In the genomic region with DNA sequence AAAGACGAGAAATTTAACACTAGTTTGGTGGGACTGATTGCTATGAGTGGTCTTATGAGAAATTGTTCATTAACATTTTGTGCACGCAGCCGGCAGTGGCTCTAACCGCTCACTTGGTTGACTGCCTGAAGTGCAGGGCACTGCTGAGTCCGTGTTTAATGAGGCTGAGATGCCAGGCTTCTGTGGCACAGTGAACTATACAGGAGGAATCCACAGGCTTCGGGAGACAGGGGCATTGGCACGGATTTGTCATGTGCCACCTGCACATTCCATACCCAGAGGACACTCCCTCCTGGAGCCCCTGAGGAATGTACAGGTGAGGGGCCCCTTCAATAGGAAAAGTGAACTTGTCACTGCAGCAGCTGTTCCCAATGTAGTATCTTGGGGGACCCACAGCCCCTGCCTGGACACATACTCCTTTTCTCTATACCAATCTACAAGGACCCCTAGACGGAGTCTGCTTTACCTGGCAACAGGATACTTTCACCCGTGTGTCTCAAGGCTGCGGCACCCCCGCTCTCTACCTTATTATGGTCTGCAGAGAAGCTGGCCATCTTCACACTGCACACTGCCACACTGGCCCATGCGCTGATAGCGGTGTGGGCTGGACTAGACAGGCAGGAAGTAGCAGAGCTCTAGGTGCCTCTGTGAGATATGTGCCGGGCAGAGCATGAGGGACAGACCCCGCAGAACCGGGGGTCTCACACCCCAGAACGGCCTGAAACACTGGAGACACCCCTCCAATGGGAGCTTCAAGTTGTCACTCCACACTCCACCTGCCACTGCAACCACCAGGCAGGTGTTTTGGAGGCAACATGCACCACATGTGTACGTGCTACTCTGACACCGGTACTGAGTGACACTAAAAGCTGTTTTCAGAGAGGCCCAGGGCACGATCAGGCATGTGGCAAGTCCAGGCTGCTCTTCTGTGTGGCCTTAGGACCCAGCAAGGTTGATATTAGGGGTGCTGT, we compare ENCODE assay signal across 20 cellular contexts.
DNase-seq lines count a peak whose midpoint lies in the region; ATAC-seq lines count a peak whose summit lies in the region.
"Had no signal": no experiment of that assay in that cellular context is flagged by ENCODE, and none has a peak within 500 bp of the region (broad histone marks: within the 10 kb centered on the region; RNA-seq: fewer than 3 reads in every experiment).

No MANE protein-coding gene starts in this region.

- no peaks in the 10 kb centered on the region for H3K9me3 ChIP-seq in naive thymus-derived CD4-positive, alpha-beta T cell (ENCODE audit: control insufficient read depth in 2 of 3, low read length in 3 of 3)
- H3K9me3 ChIP-seq: thoracic aorta had no signal

- peaks cover 0 to 19% (median 6%) of the 10 kb centered on the region in 7 donors for H3K4me1 Mint-ChIP-seq in naive thymus-derived CD4-positive, alpha-beta T cell
- no peaks in the 10 kb centered on the region for H3K4me1 Mint-ChIP-seq in activated T-helper 2 cell treated with anti-CD3 and anti-CD28 coated beads, Interferon-gamma antibody, Interleukin-2, Interleukin-4, amounts not matched to agents 10 μg/mL and 5 μg/mL and 100 μg/mL, durations not matched to agents 14 hours and 24 hours and 36 hours (ENCODE audit: low read depth)

- peaks cover 0 to 48% (median 12%) of the 10 kb centered on the region in 5 donors for H3K36me3 Mint-ChIP-seq in naive thymus-derived CD4-positive, alpha-beta T cell
- H3K36me3 Mint-ChIP-seq in activated T-helper 2 cell treated with anti-CD3 and anti-CD28 coated beads, Interferon-gamma antibody, Interleukin-2, Interleukin-4, amounts not matched to agents 10 μg/mL and 5 μg/mL and 100 μg/mL, durations not matched to agents 14 hours and 24 hours and 36 hours (ENCODE audit: low read depth) = no peaks in the 10 kb centered on the region

- H3K4me3 ChIP-seq in naive thymus-derived CD4-positive, alpha-beta T cell (ENCODE audit: low read length) = no peak overlapping the region
- H3K4me3 ChIP-seq: GM23248, thoracic aorta had no signal

- H3K36me3 ChIP-seq in naive thymus-derived CD4-positive, alpha-beta T cell (ENCODE audit: control insufficient read depth in 2 of 3, insufficient read depth in 3 of 3, low read length in 3 of 3) = peaks cover 0 to 37% (median 0%) of the 10 kb centered on the region in 3 experiments

- no peaks in the 10 kb centered on the region for H3K27me3 ChIP-seq in naive thymus-derived CD4-positive, alpha-beta T cell (ENCODE audit: control insufficient read depth in 2 of 2, insufficient read depth in 2 of 2, low read length in 2 of 2)

- intact Hi-C loops in naive thymus-derived CD4-positive, alpha-beta T cell (cut with micrococcal nuclease) = no loop called here
- intact Hi-C loops in activated T-helper 2 cell treated with anti-CD3 and anti-CD28 coated beads, Interferon-gamma antibody, Interleukin-2, Interleukin-4, amounts not matched to agents 10 μg/mL and 5 μg/mL and 100 μg/mL, durations not matched to agents 14 hours and 24 hours and 36 hours (cut with micrococcal nuclease) = no loop called here

- POLR2A ChIA-PET in naive thymus-derived CD4-positive, alpha-beta T cell (lab: Charles Lee) = no interaction called here

- H3K27ac Mint-ChIP-seq in naive thymus-derived CD4-positive, alpha-beta T cell = no peak overlapping the region
- H3K27ac Mint-ChIP-seq in activated T-helper 2 cell treated with anti-CD3 and anti-CD28 coated beads, Interferon-gamma antibody, Interleukin-2, Interleukin-4, amounts not matched to agents 10 μg/mL and 5 μg/mL and 100 μg/mL, durations not matched to agents 14 hours and 24 hours and 36 hours = no peak overlapping the region
- H3K27ac Mint-ChIP-seq: activated naive CD4-positive, alpha-beta T cell treated with anti-CD3 and anti-CD28 coated beads for 36 hours; effector memory CD8-positive, alpha-beta T cell had no signal

- no peaks in the 10 kb centered on the region for H3K4me1 ChIP-seq in naive thymus-derived CD4-positive, alpha-beta T cell (ENCODE audit: control insufficient read depth in 2 of 2, insufficient read depth in 2 of 2, low read length in 2 of 2)

- CTCF ChIA-PET in naive thymus-derived CD4-positive, alpha-beta T cell (lab: Charles Lee) = no interaction called here

- H3K9me3 Mint-ChIP-seq in naive thymus-derived CD4-positive, alpha-beta T cell = no peaks in the 10 kb centered on the region
- no peaks in the 10 kb centered on the region for H3K9me3 Mint-ChIP-seq in activated T-helper 2 cell treated with anti-CD3 and anti-CD28 coated beads, Interferon-gamma antibody, Interleukin-2, Interleukin-4, amounts not matched to agents 10 μg/mL and 5 μg/mL and 100 μg/mL, durations not matched to agents 14 hours and 24 hours and 36 hours
- H3K9me3 Mint-ChIP-seq: activated naive CD4-positive, alpha-beta T cell treated with anti-CD3 and anti-CD28 coated beads for 36 hours; effector memory CD8-positive, alpha-beta T cell had no signal

- H3K27me3 Mint-ChIP-seq in naive thymus-derived CD4-positive, alpha-beta T cell = no peaks in the 10 kb centered on the region
- H3K27me3 Mint-ChIP-seq in activated T-helper 2 cell treated with anti-CD3 and anti-CD28 coated beads, Interferon-gamma antibody, Interleukin-2, Interleukin-4, amounts not matched to agents 10 μg/mL and 5 μg/mL and 100 μg/mL, durations not matched to agents 14 hours and 24 hours and 36 hours (ENCODE audit: low read depth) = no peaks in the 10 kb centered on the region
- H3K27me3 Mint-ChIP-seq: effector memory CD8-positive, alpha-beta T cell had no signal

- ATAC-seq in GM21723 (IDR thresholded peaks at IDR 0.05; ENCODE audit: unreplicated experiment) (peak; percentile 40), GM21786 (IDR thresholded peaks at IDR 0.05; ENCODE audit: unreplicated experiment) (no peak)
- ATAC-seq in naive thymus-derived CD4-positive, alpha-beta T cell = no peak
- ATAC-seq: effector memory CD8-positive, alpha-beta T cell had no signal

- H3K27ac ChIP-seq in naive thymus-derived CD4-positive, alpha-beta T cell (ENCODE audit: low read depth, low read length) = no peak overlapping the region
- H3K27ac ChIP-seq: thoracic aorta, VCaP had no signal

- no peak overlapping the region for H3K4me3 Mint-ChIP-seq in naive thymus-derived CD4-positive, alpha-beta T cell
- no peak overlapping the region for H3K4me3 Mint-ChIP-seq in activated T-helper 2 cell treated with anti-CD3 and anti-CD28 coated beads, Interferon-gamma antibody, Interleukin-2, Interleukin-4, amounts not matched to agents 10 μg/mL and 5 μg/mL and 100 μg/mL, durations not matched to agents 14 hours and 24 hours and 36 hours (ENCODE audit: low read depth)
- H3K4me3 Mint-ChIP-seq: activated naive CD4-positive, alpha-beta T cell treated with anti-CD3 and anti-CD28 coated beads for 36 hours; effector memory CD8-positive, alpha-beta T cell had no signal

- DNase-seq in astrocyte of the hippocampus (ENCODE audit: low read depth, low spot score) = peak; percentile 17
- peak; percentile 80 for DNase-seq in kidney tubule cell (ENCODE audit: low spot score)
- DNase-seq in renal cortical epithelial cell (ENCODE audit: low read depth) = peak; percentile 70
- DNase-seq in naive thymus-derived CD4-positive, alpha-beta T cell = no peak
- DNase-seq in activated T-helper 2 cell treated with anti-CD3 and anti-CD28 coated beads, Interferon-gamma antibody, Interleukin-2, Interleukin-4, amounts not matched to agents 10 μg/mL and 5 μg/mL and 100 μg/mL, durations not matched to agents 14 hours and 24 hours and 36 hours (ENCODE audit: low spot score) = no peak
- DNase-seq: activated CD4-positive, alpha-beta T cell treated with anti-CD3 and anti-CD28 coated beads, Interleukin-2, amount 50 U/mL, for 4 hours; activated naive CD4-positive, alpha-beta T cell treated with anti-CD3 and anti-CD28 coated beads for 36 hours; AML-193; cerebellar nuclear complex; COR-L47; effector memory CD8-positive, alpha-beta T cell; GM23248; NCI-H1417 treated with DMSO at 0.1 percent for 48 hours; NCI-H2171 treated with DMSO at 0.1 percent for 48 hours; NCI-H526 treated with DMSO at 0.1 percent for 48 hours; SIG-M5 had no signal

Comparison
In these comparisons a context has a peak if more than half of its experiments do, and no peak if none do; other contexts are left out.
1. DNase-seq: peak in astrocyte of the hippocampus (single experiment), kidney tubule cell (single experiment) and renal cortical epithelial cell (single experiment); none in naive thymus-derived CD4-positive, alpha-beta T cell (0 of 9) and activated T-helper 2 cell treated with anti-CD3 and anti-CD28 coated beads, Interferon-gamma antibody, Interleukin-2, Interleukin-4, amounts not matched to agents 10 μg/mL and 5 μg/mL and 100 μg/mL, durations not matched to agents 14 hours and 24 hours and 36 hours (single experiment).